ENCODE assay signal across 14 cellular contexts in genomic region chr2:25701801-25702200, GRCh38.
"Had no signal": no experiment of that assay in that cellular context is flagged by ENCODE, and none has a peak within 500 bp of the region (broad histone marks: within the 10 kb centered on the region; RNA-seq: fewer than 3 reads in every experiment).

No MANE protein-coding gene starts in this region.

- H3K27ac ChIP-seq: heart right ventricle, ovary had no signal

- H3K36me3 ChIP-seq: heart right ventricle, ovary had no signal

- ATAC-seq: esophagus mucosa, heart right ventricle, left lobe of liver, natural killer cell, right cardiac atrium had no signal

- H3K9me3 ChIP-seq: heart right ventricle, ovary had no signal

- H3K27me3 ChIP-seq: ovary had no signal

- H3K4me3 ChIP-seq: heart right ventricle, ovary had no signal

- DNase-seq: effector memory CD4-positive, alpha-beta T cell; heart right ventricle; hypothalamus; mammary epithelial cell; natural killer cell; nucleus accumbens; ovary; right cardiac atrium; small intestine; stimulated activated CD4-positive, alpha-beta T cell treated with anti-CD3 and anti-CD28 coated beads, Interleukin-2, amount 100 ng/mL, for 48 hours; stimulated activated naive CD4-positive, alpha-beta T cell treated with Interleukin-2 at 50 U/mL for 16 hours; trophoblast cell had no signal
